Comparison of ENCODE assay signal across 8 cellular contexts in the genomic region with DNA sequence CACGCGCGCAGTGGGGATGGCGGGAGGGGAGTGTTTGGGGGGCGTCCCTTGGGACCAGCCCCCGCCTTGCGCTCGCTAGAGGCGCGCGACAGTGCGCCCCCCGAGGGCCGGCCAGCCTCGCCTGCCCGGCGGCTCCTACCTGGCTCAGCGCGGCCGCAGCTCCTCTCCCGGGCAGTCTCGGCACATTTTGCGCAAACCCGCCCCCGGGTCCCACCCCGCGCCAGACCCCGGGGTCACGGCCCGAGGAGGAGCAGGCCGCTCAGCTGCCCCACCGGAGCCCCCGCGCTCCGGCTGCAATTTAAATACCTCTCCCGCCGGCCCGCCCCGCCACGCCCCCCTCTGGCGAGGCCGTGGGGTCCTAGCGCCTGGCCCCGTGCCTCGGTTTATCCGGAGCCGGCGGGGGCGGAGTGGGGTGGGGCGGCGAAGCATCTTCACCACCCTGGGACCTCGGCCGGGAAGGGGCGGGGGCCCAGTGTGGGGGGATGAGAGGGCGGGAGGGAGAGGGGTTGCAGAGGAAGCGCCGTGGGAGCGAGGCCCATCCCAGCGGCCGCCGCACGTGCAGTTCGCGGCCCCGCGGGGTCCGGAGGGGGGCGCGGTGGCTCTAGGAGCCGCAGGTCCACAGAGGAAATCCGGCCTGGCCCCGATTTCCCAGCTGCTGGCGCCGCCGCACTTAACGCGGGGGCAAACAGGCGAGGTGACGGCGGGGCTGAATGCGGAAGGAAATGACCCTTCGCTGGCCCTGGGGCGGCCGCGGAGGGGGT. TPM values are rescaled to one million over a fixed set of nuclear protein-coding genes. Genes with fewer than 3 reads are reported as not detected.
DNase-seq lines count a peak whose midpoint lies in the region; ATAC-seq lines count a peak whose summit lies in the region.

TSS of gene LRRC32 (minus strand) at position 273 of the 761 bp plus-strand sequence. CDS start 4,793 bp downstream, outside the sequence.

- peak within 1 kb of the TSS; percentile 83 for H3K4me3 Mint-ChIP-seq in T-helper 17 cell
- peak within 1 kb of the TSS; percentile 55 for H3K4me3 Mint-ChIP-seq in dendritic cell treated with granulocyte-macrophage colony-stimulating factor and Interleukin-4, amounts not matched to agents 40 ng/mL and 50 ng/mL, for 4 days

- H3K4me3 ChIP-seq in GM23248: peak within 1 kb of the TSS; percentile 72
- H3K4me3 ChIP-seq in subcutaneous abdominal adipose tissue (ENCODE audit: low read depth in 1 of 5, low read length in 5 of 5): peak within 1 kb of the TSS; percentile 65 to 84 (median 76)

- WGBS in GM23248 (ENCODE audit: low coverage in 1 of 2, low lambda C conversion rate in 2 of 2, missing lambda C conversion rate in 2 of 2), 2 experiments: 3 to 7% methylated on average over 26 to 75 of the region's 85 CpGs

- no peaks in the 10 kb centered on the region for H3K9me2 ChIP-seq in GM23248 (ENCODE audit: insufficient read depth)

- 0 out of 2 replicates have a peak, but pooled peaks cover 5% of the 10 kb centered on the region for H3F3A ChIP-seq in GM23248 (ENCODE audit: insufficient read depth)

- ATAC-seq in T-helper 17 cell: no peak
- no peak for ATAC-seq in HG03354 (IDR thresholded peaks at IDR 0.05; ENCODE audit: poor library complexity, severe bottlenecking, unreplicated experiment)
- no peak for ATAC-seq in GM21360 (IDR thresholded peaks at IDR 0.05; ENCODE audit: unreplicated experiment)

- H3K36me3 ChIP-seq in GM23248 (ENCODE audit: low read depth): no peaks in the 10 kb centered on the region
- peaks cover 0 to 2% (median 0%) of the 10 kb centered on the region in 5 donors for H3K36me3 ChIP-seq in subcutaneous abdominal adipose tissue (ENCODE audit: control insufficient read depth in 5 of 5, insufficient read depth in 5 of 5, low read length in 5 of 5)

- DNase-seq in GM23248 (peak; percentile 40), T-helper 17 cell (no peak), lung microvascular endothelial cell (ENCODE audit: low read depth in 2 of 2) (peak; percentile 80 to 90), NCI-H1105 (lab: John Stamatoyannopoulos, UW) (no peak)

- peak within 1 kb of the TSS; percentile 6 for H3K27ac Mint-ChIP-seq in T-helper 17 cell
- no peak within 1 kb of the TSS for H3K27ac Mint-ChIP-seq in dendritic cell treated with granulocyte-macrophage colony-stimulating factor and Interleukin-4, amounts not matched to agents 40 ng/mL and 50 ng/mL, for 4 days

- H3K9ac ChIP-seq in GM23248 (peak within 1 kb of the TSS; percentile 22; the same call in 1 of the 2 replicates), subcutaneous abdominal adipose tissue (ENCODE audit: low read length in 5 of 5) (peak within 1 kb of the TSS; percentile 30 to 86 (median 70))

- H2AFZ ChIP-seq in GM23248: peak within 1 kb of the TSS; percentile 69

- H4K20me1 ChIP-seq in GM23248 (ENCODE audit: insufficient read depth): no peaks in the 10 kb centered on the region

- H3K27ac ChIP-seq in GM23248: no peak within 1 kb of the TSS
- peak within 1 kb of the TSS; percentile 40 for H3K27ac ChIP-seq in subcutaneous abdominal adipose tissue (ENCODE audit: low read depth, low read length)

- H3K27me3 Mint-ChIP-seq in T-helper 17 cell: peaks cover 24% of the 10 kb centered on the region
- peaks cover 87% of the 10 kb centered on the region for H3K27me3 Mint-ChIP-seq in dendritic cell treated with granulocyte-macrophage colony-stimulating factor and Interleukin-4, amounts not matched to agents 40 ng/mL and 50 ng/mL, for 4 days

- H3K36me3 Mint-ChIP-seq in T-helper 17 cell (ENCODE audit: low read depth): peaks cover 5% of the 10 kb centered on the region
- H3K36me3 Mint-ChIP-seq in dendritic cell treated with granulocyte-macrophage colony-stimulating factor and Interleukin-4, amounts not matched to agents 40 ng/mL and 50 ng/mL, for 4 days (ENCODE audit: low read depth): no peaks in the 10 kb centered on the region

- no peaks in the 10 kb centered on the region for H3K9me3 Mint-ChIP-seq in dendritic cell treated with granulocyte-macrophage colony-stimulating factor and Interleukin-4, amounts not matched to agents 40 ng/mL and 50 ng/mL, for 4 days

- no peaks in the 10 kb centered on the region for H3K79me2 ChIP-seq in GM23248 (ENCODE audit: insufficient read depth)

- H3K4me2 ChIP-seq in GM23248 (ENCODE audit: unreplicated experiment): peak within 1 kb of the TSS; percentile 77

- in situ Hi-C loops in GM23248 (cut with MboI): no loop called here

- H3K4me1 ChIP-seq in GM23248 (ENCODE audit: insufficient read depth): peaks cover 8% of the 10 kb centered on the region; the same call in 1 of the 2 replicates
- H3K4me1 ChIP-seq in subcutaneous abdominal adipose tissue (ENCODE audit: control insufficient read depth in 5 of 5, insufficient read depth in 5 of 5, low read length in 5 of 5): peaks cover 18 to 97% (median 81%) of the 10 kb centered on the region in 5 donors

- intact Hi-C loops in dendritic cell treated with granulocyte-macrophage colony-stimulating factor and Interleukin-4, amounts not matched to agents 40 ng/mL and 50 ng/mL, for 4 days (cut with micrococcal nuclease): loop anchor here (2.0 kb wide), 1 partner anchor 40 kb away; no protein-coding TSS in a partner anchor

- H3K9me3 ChIP-seq in GM23248 (ENCODE audit: low read depth): no peaks in the 10 kb centered on the region
- no peaks in the 10 kb centered on the region for H3K9me3 ChIP-seq in T-helper 17 cell (ENCODE audit: control insufficient read depth, low read length, poor library complexity, severe bottlenecking)
- no peaks in the 10 kb centered on the region for H3K9me3 ChIP-seq in subcutaneous abdominal adipose tissue (ENCODE audit: control insufficient read depth in 5 of 5, low read length in 5 of 5)

- H3K27me3 ChIP-seq in GM23248 (replicated peaks; ENCODE audit: insufficient read depth): no peaks in the 10 kb centered on the region
- peaks cover 0 to 4% (median 0%) of the 10 kb centered on the region in 5 donors for H3K27me3 ChIP-seq in subcutaneous abdominal adipose tissue (ENCODE audit: control insufficient read depth in 5 of 5, insufficient read depth in 4 of 5, low read length in 5 of 5)

- peaks cover 37% of the 10 kb centered on the region for H3K4me1 Mint-ChIP-seq in T-helper 17 cell
- H3K4me1 Mint-ChIP-seq in dendritic cell treated with granulocyte-macrophage colony-stimulating factor and Interleukin-4, amounts not matched to agents 40 ng/mL and 50 ng/mL, for 4 days (ENCODE audit: low read depth): peaks cover 32% of the 10 kb centered on the region

RNA-seq across cellular contexts. Expression of gene LRRC32, which starts in this region (rescaled TPM):
- 4.2 and 7.9 TPM in 2 replicates for total RNA-seq in GM23248 (2014; rRNA removed; shearing (Covaris generic))
- 3.5 and 4.0 TPM in 2 replicates for polyA plus RNA-seq in GM23248 (2016; fragmentation: Nextera tagmentation; extraction: Ambion mirVana)
- 10 to 100 TPM in 1 of 2 donors, 1 to 10 TPM in 1; 3.2 to 11.5 TPM for total RNA-seq in T-helper 17 cell
- total RNA-seq in lung microvascular endothelial cell: 29.0 and 57.1 TPM in 2 replicates

Comparison
In these comparisons a context has a peak if more than half of its experiments do, and no peak if none do; other contexts are left out.
1. DNase-seq: peak in GM23248 (single experiment) and lung microvascular endothelial cell (2 of 2); none in T-helper 17 cell (0 of 3) and NCI-H1105 (single experiment).